8 cellular contexts compared by ENCODE assay signal in genomic region chr2:127810156-127810636, GRCh38. TPM values are rescaled to one million over a fixed set of nuclear protein-coding genes. Genes with fewer than 3 reads are reported as not detected.
A peak's percentile ranks its signal among the peaks of the same experiment; 100 is the strongest.
DNase-seq lines count a peak whose midpoint lies in the region; ATAC-seq, FAIRE-seq and TF ChIP-seq lines count a peak whose summit lies in the region.

No MANE protein-coding gene starts in this region.

- H3K36me3 ChIP-seq in ES-I3 (ENCODE audit: insufficient read depth, low read length) (no peaks in the 10 kb centered on the region), mucosa of descending colon (ENCODE audit: low read depth) (no peaks in the 10 kb centered on the region)

- FAIRE-seq in HTR-8/SVneo (lab: Jason Lieb, UNC): no peak

- intact Hi-C loops in mucosa of descending colon (cut with DNase I, micrococcal nuclease): no loop called here
- intact Hi-C loops in posterior cingulate gyrus (cut with DNase I): loop anchor here (5.0 kb wide), 1 partner anchor 47 kb away; the partner anchor contains the start of gene POLR2D

- TF ChIP-seq CTCF in coronary artery (IDR thresholded peaks at IDR 0.05): no peak
- TF ChIP-seq CTCF in mucosa of descending colon (IDR thresholded peaks at IDR 0.05): no peak

- peak overlapping the region; percentile 98 for H3K9ac ChIP-seq in ES-I3 (ENCODE audit: low read depth, low read length)

- peak overlapping the region; percentile 77 to 89 for H3K27ac ChIP-seq in coronary artery

- H3K4me1 ChIP-seq in ES-I3 (ENCODE audit: insufficient read depth, low read length) (peaks cover 3% of the 10 kb centered on the region), mucosa of descending colon (ENCODE audit: low read depth) (peaks cover 21% of the 10 kb centered on the region)

- ATAC-seq in mucosa of descending colon: peak; percentile 14
- ATAC-seq in HG02970 (IDR thresholded peaks at IDR 0.05; ENCODE audit: low FRiP score, unreplicated experiment): no peak

- peak; percentile 83 for DNase-seq in NCI-H82 (lab: John Stamatoyannopoulos, UW)
- DNase-seq in coronary artery (ENCODE audit: low spot score): no peak
- peak in 2 of 3 donors; percentile 44 to 45 for DNase-seq in mucosa of descending colon
- DNase-seq in posterior cingulate gyrus: no peak
- DNase-seq in HTR-8/SVneo (ENCODE audit: insufficient read length, low spot score): no peak
- no peak for DNase-seq in NCI-H748 (lab: John Stamatoyannopoulos, UW; ENCODE audit: unreplicated experiment)

- H3K4me3 ChIP-seq in coronary artery (peak overlapping the region; percentile 77), mucosa of descending colon (peak overlapping the region; percentile 93)

- H3K9me3 ChIP-seq in ES-I3 (ENCODE audit: control insufficient read depth, insufficient read depth, low read length): no peaks in the 10 kb centered on the region
- H3K9me3 ChIP-seq in mucosa of descending colon: no peaks in the 10 kb centered on the region

RNA-seq across cellular contexts. Expression of gene WDR33, which starts 0.8 kb away (rescaled TPM):
- total RNA-seq in mucosa of descending colon: 10 to 100 TPM; 43.3 to 57.1 (median 43.4) TPM

RNA-seq across cellular contexts. Expression of gene POLR2D, which starts 47.8 kb away (rescaled TPM):
- 10 to 100 TPM; 20.9 to 25.3 (median 21.3) TPM for total RNA-seq in mucosa of descending colon

Comparison
In these comparisons a context has a peak if more than half of its experiments do, and no peak if none do; other contexts are left out.
1. DNase-seq: peak in NCI-H82 (single experiment) and mucosa of descending colon (2 of 3); none in coronary artery (single experiment), posterior cingulate gyrus (0 of 10), HTR-8/SVneo (single experiment) and NCI-H748 (single experiment).